ENCODE assay signal across 24 cellular contexts in genomic region chr11:65216830-65217229, GRCh38. TPM values are rescaled to one million over a fixed set of nuclear protein-coding genes. Genes with fewer than 3 reads are reported as not detected.
DNase-seq lines count a peak whose midpoint lies in the region; TF ChIP-seq lines count a peak whose summit lies in the region.
"Had no signal": no experiment of that assay in that cellular context is flagged by ENCODE, and none has a peak within 500 bp of the region (broad histone marks: within the 10 kb centered on the region; RNA-seq: fewer than 3 reads in every experiment).

No MANE protein-coding gene starts in this region.

- TF ChIP-seq CTCF in GM12873 (IDR thresholded peaks at IDR 0.05; ENCODE audit: insufficient read depth, low read depth, low read length, missing control alignments) (peak; percentile 19), WERI-Rb-1 (IDR thresholded peaks at IDR 0.05; ENCODE audit: low read depth, low read length) (peak; percentile 44), neural crest cell (conservative IDR thresholded peaks at IDR 0.05) (peak; percentile 22)

- no peaks in the 10 kb centered on the region for H3K36me3 Mint-ChIP-seq in neural crest cell (ENCODE audit: low read depth)

- DNase-seq in D341Med (ENCODE audit: low spot score): peak; percentile 37
- DNase-seq in WERI-Rb-1: no peak
- no peak for DNase-seq in neural crest cell (ENCODE audit: low read depth, low spot score)
- no peak for DNase-seq in 8988T
- DNase-seq in HT-29 (ENCODE audit: low spot score): no peak
- DNase-seq in activated effector memory CD4-positive, alpha-beta T cell treated with anti-CD3 and anti-CD28 coated beads, Interleukin-2, amount 50 U/mL, for 16 hours: no peak
- no peak for DNase-seq in SW 1271 (lab: John Stamatoyannopoulos, UW)
- DNase-seq: activated CD4-positive, alpha-beta T cell treated with anti-CD3 and anti-CD28 coated beads, Interleukin-2, amount 50 U/mL, for 48 hours; CD8-positive, alpha-beta memory T cell; DMS53; left ventricle myocardium inferior; NCI-H774; nephron progenitor cell; psoas muscle; SJCRH30; stomach; T-helper 17 cell; trophoblast cell had no signal

- no peaks in the 10 kb centered on the region for H3K9me3 Mint-ChIP-seq in neural crest cell
- H3K9me3 Mint-ChIP-seq: CD8-positive, alpha-beta memory T cell; nephron progenitor cell had no signal

- no peak overlapping the region for H3K27ac ChIP-seq in WERI-Rb-1
- H3K27ac ChIP-seq: adrenal gland, breast epithelium, coronary artery, left ventricle myocardium inferior, psoas muscle, SJCRH30, skin epidermis, stomach had no signal

- 0 out of 2 replicates have a peak, but pooled peaks cover under 1% of the 10 kb centered on the region for H3K36me3 ChIP-seq in WERI-Rb-1
- H3K36me3 ChIP-seq: adrenal gland, breast epithelium, HAP-1, SJCRH30 had no signal

- no peak overlapping the region for H3K4me3 ChIP-seq in WERI-Rb-1 (ENCODE audit: low read depth, low read length)
- H3K4me3 ChIP-seq: adrenal gland, breast epithelium, coronary artery, HAP-1, left ventricle myocardium inferior, psoas muscle, SJCRH30, skin epidermis, stomach had no signal

- H3K4me3 Mint-ChIP-seq in neural crest cell: no peak overlapping the region
- H3K4me3 Mint-ChIP-seq: CD8-positive, alpha-beta memory T cell; nephron progenitor cell; T-helper 17 cell had no signal

- H3K27ac Mint-ChIP-seq in neural crest cell (ENCODE audit: unreplicated experiment): no peak overlapping the region
- H3K27ac Mint-ChIP-seq: nephron progenitor cell, T-helper 17 cell had no signal

- H3K27me3 Mint-ChIP-seq in neural crest cell (ENCODE audit: low read depth): peaks cover 8% of the 10 kb centered on the region
- H3K27me3 Mint-ChIP-seq: T-helper 17 cell had no signal

- no peaks in the 10 kb centered on the region for H3K9me3 ChIP-seq in WERI-Rb-1 (ENCODE audit: severe bottlenecking)
- H3K9me3 ChIP-seq: adrenal gland, breast epithelium, HAP-1, left ventricle myocardium inferior, psoas muscle, SJCRH30, stomach had no signal

- H3K4me1 Mint-ChIP-seq in neural crest cell: peaks cover 7% of the 10 kb centered on the region

- H3K27me3 ChIP-seq in WERI-Rb-1 (ENCODE audit: insufficient read depth, low read depth, severe bottlenecking): no peaks in the 10 kb centered on the region
- H3K27me3 ChIP-seq: adrenal gland, breast epithelium, SJCRH30, stomach had no signal

RNA-seq across cellular contexts. Expression of gene CAPN1, which starts 35.1 kb away (rescaled TPM):
- total RNA-seq in neural crest cell: 43.4 and 48.4 TPM in 2 replicates
- 594 and 654 TPM in 2 replicates for total RNA-seq in HT-29 (2014; rRNA removed; shearing (Covaris generic))

RNA-seq across cellular contexts. Expression of gene POLA2, which starts 44.9 kb away (rescaled TPM):
- total RNA-seq in neural crest cell: 63.7 and 66.9 TPM in 2 replicates
- 24.8 and 27.5 TPM in 2 replicates for total RNA-seq in HT-29 (2014; rRNA removed; shearing (Covaris generic))

RNA-seq across cellular contexts. Expression of gene SPDYC, which starts 46.8 kb away (rescaled TPM):
- total RNA-seq in neural crest cell: not detected in 2 replicates
- total RNA-seq in HT-29 (2014; rRNA removed; shearing (Covaris generic)): not detected in 2 replicates
- total RNA-seq: adrenal gland; breast epithelium; CD8-positive, alpha-beta memory T cell; left ventricle myocardium inferior; psoas muscle; stomach had no signal

Comparison
In these comparisons a context has a peak if more than half of its experiments do, and no peak if none do; other contexts are left out.
1. RNA of gene CAPN1, which starts 35.1 kb away (total RNA-seq): 594 to 654 TPM in HT-29; 43.4 to 48.4 TPM in neural crest cell; every median in the first group is over 10 times any median in the second.
2. Peak in every context shown above with its lines, with median percentiles within 50 percentile points of each other: CTCF ChIP-seq.